13 cellular contexts compared by ENCODE assay signal in the genomic region with DNA sequence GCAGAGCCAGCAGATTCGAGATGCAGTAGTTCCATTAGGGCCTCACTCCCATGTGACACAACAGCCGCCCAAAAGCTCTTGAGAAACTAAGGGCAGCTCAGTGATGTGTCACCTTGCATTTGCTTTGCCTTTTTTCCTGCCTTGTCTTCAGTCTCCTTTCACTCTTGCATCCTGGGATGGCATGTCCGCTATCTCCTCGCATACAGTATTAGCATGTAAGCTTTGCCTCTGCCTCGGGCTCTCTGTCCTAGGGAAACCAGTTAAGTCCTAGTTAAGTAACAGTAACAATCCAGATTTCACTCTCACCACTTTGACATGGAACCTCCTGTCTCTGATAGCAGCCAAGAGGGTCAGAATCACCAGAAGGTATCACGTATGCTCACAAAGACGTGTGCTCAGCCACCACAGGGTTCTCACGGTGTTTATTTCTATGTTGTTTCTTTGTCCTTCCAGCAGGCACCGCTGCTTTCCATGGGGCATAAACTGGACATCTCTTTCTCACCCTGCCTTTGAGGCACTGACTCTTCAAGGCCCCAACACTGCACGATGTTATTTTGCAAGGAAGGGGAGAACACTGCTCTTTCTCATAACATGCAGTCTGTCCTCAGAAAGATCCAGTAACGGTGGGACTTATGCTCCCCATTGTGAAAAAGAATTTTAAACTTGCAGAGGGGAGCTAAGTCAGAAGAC. TPM values are rescaled to one million over a fixed set of nuclear protein-coding genes. Genes with fewer than 3 reads are reported as not detected.
DNase-seq lines count a peak whose midpoint lies in the region; ATAC-seq, FAIRE-seq and TF ChIP-seq lines count a peak whose summit lies in the region.
"Had no signal": no experiment of that assay in that cellular context is flagged by ENCODE, and none has a peak within 500 bp of the region (broad histone marks: within the 10 kb centered on the region; RNA-seq: fewer than 3 reads in every experiment).

No MANE protein-coding gene starts in this region.

- H2AFZ ChIP-seq in mammary epithelial cell (ENCODE audit: low read depth, low read length) (peak overlapping the region; percentile 45), smooth muscle cell (ENCODE audit: low read depth) (no peak overlapping the region)

- dilution Hi-C loops in mammary epithelial cell (cut with HindIII; ENCODE audit: low sequenced_read_pairs), result no loop called here

- H3F3A ChIP-seq in smooth muscle cell (ENCODE audit: low read depth), result peaks cover 26% of the 10 kb centered on the region

- ATAC-seq in GM21737 (IDR thresholded peaks at IDR 0.05; ENCODE audit: unreplicated experiment), result no peak

- in situ Hi-C loops in mammary epithelial cell (cut with MboI; ENCODE audit: low sequenced_read_pairs in 2 of 2), result no loop called here

- no peak for DNase-seq in mammary epithelial cell
- no peak for DNase-seq in iPS DF 6.9 (ENCODE audit: low read depth, low spot score)
- DNase-seq in smooth muscle cell (lab: John Stamatoyannopoulos, UW; ENCODE audit: unreplicated experiment), result no peak
- no peak for DNase-seq in NCI-H526 treated with DMSO at 0.1 percent for 48 hours (lab: John Stamatoyannopoulos, UW)
- no peak for DNase-seq in RCC 7860 (ENCODE audit: low spot score)
- DNase-seq in NCI-H1694 treated with DMSO at 0.1 percent for 48 hours (lab: John Stamatoyannopoulos, UW), result no peak
- DNase-seq: activated CD4-positive, alpha-beta T cell treated with anti-CD3 and anti-CD28 coated beads for 4 hours; activated gamma-delta T cell; effector CD4-positive, alpha-beta T cell; SHP77; small intestine had no signal

- peak overlapping the region; percentile 91 for H3K9ac ChIP-seq in HUES6 (ENCODE audit: low read length)
- H3K9ac ChIP-seq in mammary epithelial cell (ENCODE audit: insufficient read depth, low read length), result peak overlapping the region; percentile 10
- H3K9ac ChIP-seq in smooth muscle cell (ENCODE audit: low read depth), result peak overlapping the region; percentile 65

- no peak for TF ChIP-seq CTCF in mammary epithelial cell (conservative IDR thresholded peaks at IDR 0.05 in 1 of 2, IDR thresholded peaks at IDR 0.05 in 1 of 2; ENCODE audit: extremely low read depth in 1 of 2, insufficient read depth in 1 of 2, low read depth in 1 of 2, low read length in 2 of 2)
- TF ChIP-seq CTCF in smooth muscle cell (IDR thresholded peaks at IDR 0.05; ENCODE audit: borderline replicate concordance, insufficient read depth, poor library complexity, severe bottlenecking), result no peak

- H3K27ac ChIP-seq in HUES6 (ENCODE audit: low read depth, low read length) (peak overlapping the region; percentile 98), mammary epithelial cell (ENCODE audit: insufficient read depth, low read depth, low read length) (peak overlapping the region; percentile 85), iPS DF 6.9 (ENCODE audit: low read length) (peak overlapping the region; percentile 79), smooth muscle cell (ENCODE audit: low read depth) (peak overlapping the region; percentile 82)

- no TSS peak for BruUV-seq in mammary epithelial cell (replicated peaks; lab: Mats Ljungman, UMichigan)

- H3K79me2 ChIP-seq in mammary epithelial cell (ENCODE audit: insufficient read depth, low read length) (no peaks in the 10 kb centered on the region), smooth muscle cell (ENCODE audit: low read depth) (no peaks in the 10 kb centered on the region)

- H3K9me3 ChIP-seq in HUES6 (ENCODE audit: control insufficient read depth, insufficient read depth, low read depth, low read length) (peaks cover 3% of the 10 kb centered on the region; the same call in 1 of the 2 replicates), mammary epithelial cell (replicated peaks; ENCODE audit: insufficient read depth, low read length) (no peaks in the 10 kb centered on the region), iPS DF 6.9 (ENCODE audit: control insufficient read depth, insufficient read depth, low read length) (no peaks in the 10 kb centered on the region), smooth muscle cell (replicated peaks; ENCODE audit: low read depth) (no peaks in the 10 kb centered on the region)

- CTCF ChIA-PET in mammary epithelial cell (lab: Charles Lee; ENCODE audit: low non-redundant PET), result no interaction called here

- no peak for FAIRE-seq in RCC 7860 (lab: Jason Lieb, UNC)
- FAIRE-seq: small intestine had no signal

- peak overlapping the region; percentile 24; the same call in 1 of the 2 replicates for H3K4me3 ChIP-seq in HUES6 (ENCODE audit: low read depth, low read length)
- H3K4me3 ChIP-seq in mammary epithelial cell (replicated peaks in 1 of 3; ENCODE audit: insufficient read depth in 1 of 3, low read depth in 2 of 3, low read length in 3 of 3), result no peak overlapping the region
- no peak overlapping the region for H3K4me3 ChIP-seq in iPS DF 6.9 (ENCODE audit: low read length)
- no peak overlapping the region for H3K4me3 ChIP-seq in smooth muscle cell

- H3K4me1 ChIP-seq in HUES6 (ENCODE audit: control insufficient read depth, insufficient read depth, low read length) (peaks cover 59% of the 10 kb centered on the region), mammary epithelial cell (ENCODE audit: insufficient read depth, low read length) (peaks cover 21% of the 10 kb centered on the region), iPS DF 6.9 (ENCODE audit: control insufficient read depth, insufficient read depth, low read length) (peaks cover 12% of the 10 kb centered on the region), smooth muscle cell (ENCODE audit: low read depth) (peaks cover 39% of the 10 kb centered on the region)

- intact Hi-C loops in mammary epithelial cell (cut with micrococcal nuclease), result no loop called here

- H3K27me3 ChIP-seq in HUES6 (ENCODE audit: control insufficient read depth, insufficient read depth, low read length), result no peaks in the 10 kb centered on the region
- no peaks in the 10 kb centered on the region for H3K27me3 ChIP-seq in mammary epithelial cell (ENCODE audit: insufficient read depth, low read length)
- no peaks in the 10 kb centered on the region for H3K27me3 ChIP-seq in iPS DF 6.9 (ENCODE audit: control insufficient read depth, insufficient read depth, low read length)
- no peaks in the 10 kb centered on the region for H3K27me3 ChIP-seq in smooth muscle cell (ENCODE audit: low read depth)

- no peaks in the 10 kb centered on the region for H4K20me1 ChIP-seq in mammary epithelial cell (ENCODE audit: insufficient read depth, low read length)
- H4K20me1 ChIP-seq in smooth muscle cell (ENCODE audit: low read depth), result no peaks in the 10 kb centered on the region

- H3K36me3 ChIP-seq in HUES6 (ENCODE audit: control insufficient read depth, insufficient read depth, low read length) (no peaks in the 10 kb centered on the region), mammary epithelial cell (ENCODE audit: insufficient read depth, low read length) (no peaks in the 10 kb centered on the region), iPS DF 6.9 (ENCODE audit: control insufficient read depth, insufficient read depth, low read length) (no peaks in the 10 kb centered on the region), smooth muscle cell (ENCODE audit: low read depth) (no peaks in the 10 kb centered on the region)

- H3K4me2 ChIP-seq in mammary epithelial cell (ENCODE audit: insufficient read depth, low read depth, low read length) (peak overlapping the region; percentile 4), smooth muscle cell (peak overlapping the region; percentile 21)

- 82% methylated on average over 11 of the region's 11 CpGs for WGBS in mammary epithelial cell (ENCODE audit: low coverage, missing lambda C conversion rate)
- no CpG with 5 or more reads among the region's 11 CpGs for WGBS in iPS DF 6.9 (ENCODE audit: insufficient coverage, insufficient read length)
- 49% methylated on average over 11 of the region's 11 CpGs for WGBS in smooth muscle cell (ENCODE audit: low lambda C conversion rate)

RNA-seq across cellular contexts. Expression of a gene that starts 26.7 kb away (rescaled TPM):
- total RNA-seq in mammary epithelial cell (1 to 10 TPM; 5.6 to 8.5 TPM), smooth muscle cell (5.9 and 36.6 TPM in 2 replicates)
- polyA plus RNA-seq in mammary epithelial cell (3.6 TPM), smooth muscle cell (5.5 and 9.0 TPM in 2 replicates)
- polyA minus RNA-seq in mammary epithelial cell, result not detected

Comparison
In these comparisons a context has a peak if more than half of its experiments do, and no peak if none do; other contexts are left out.
1. H3K9ac ChIP-seq: peak in every context shown above with its lines; median percentile 91 in HUES6; 65 in smooth muscle cell; 10 in mammary epithelial cell.